Comparison of ENCODE assay signal across 1 cellular context in the genomic region with DNA sequence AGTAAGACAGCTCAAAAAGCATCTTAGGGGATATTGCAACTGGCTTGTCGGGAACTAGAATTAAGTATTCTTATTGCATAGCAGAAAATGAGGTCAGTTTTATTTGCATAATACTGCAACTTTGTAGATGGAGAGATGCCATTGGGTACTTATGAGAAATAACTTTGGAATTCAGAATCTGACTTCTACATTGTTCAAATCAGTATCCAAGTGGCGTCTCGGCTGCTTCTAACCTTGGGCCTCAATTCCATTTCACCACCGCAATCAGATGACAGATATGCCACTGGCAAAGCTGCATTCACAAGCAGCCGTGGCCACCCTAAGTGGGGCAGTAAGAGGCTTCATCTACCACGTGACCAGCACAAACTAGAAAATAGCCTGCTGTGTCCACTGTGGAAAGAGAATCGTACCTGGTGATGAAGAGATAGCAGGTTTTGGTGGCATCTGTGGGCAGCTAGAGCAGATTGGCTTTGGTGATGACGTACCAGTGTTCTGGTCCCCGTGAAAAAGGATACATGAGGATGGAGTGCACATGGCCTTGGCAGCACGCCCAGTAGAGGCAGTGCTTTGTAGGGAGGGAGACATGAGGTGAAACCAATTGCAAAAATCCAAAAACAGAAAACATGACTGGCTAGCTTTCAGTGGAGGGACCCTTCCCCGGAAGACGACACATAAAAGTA.
TF ChIP-seq lines count a peak whose summit lies in the region.

No MANE protein-coding gene starts in this region.

TF ChIP-seq in HepG2, 621 proteins besides CTCF, POLR2A, EP300 and RAD21 (continued from another document):
- TF ChIP-seq, protein P1, sequence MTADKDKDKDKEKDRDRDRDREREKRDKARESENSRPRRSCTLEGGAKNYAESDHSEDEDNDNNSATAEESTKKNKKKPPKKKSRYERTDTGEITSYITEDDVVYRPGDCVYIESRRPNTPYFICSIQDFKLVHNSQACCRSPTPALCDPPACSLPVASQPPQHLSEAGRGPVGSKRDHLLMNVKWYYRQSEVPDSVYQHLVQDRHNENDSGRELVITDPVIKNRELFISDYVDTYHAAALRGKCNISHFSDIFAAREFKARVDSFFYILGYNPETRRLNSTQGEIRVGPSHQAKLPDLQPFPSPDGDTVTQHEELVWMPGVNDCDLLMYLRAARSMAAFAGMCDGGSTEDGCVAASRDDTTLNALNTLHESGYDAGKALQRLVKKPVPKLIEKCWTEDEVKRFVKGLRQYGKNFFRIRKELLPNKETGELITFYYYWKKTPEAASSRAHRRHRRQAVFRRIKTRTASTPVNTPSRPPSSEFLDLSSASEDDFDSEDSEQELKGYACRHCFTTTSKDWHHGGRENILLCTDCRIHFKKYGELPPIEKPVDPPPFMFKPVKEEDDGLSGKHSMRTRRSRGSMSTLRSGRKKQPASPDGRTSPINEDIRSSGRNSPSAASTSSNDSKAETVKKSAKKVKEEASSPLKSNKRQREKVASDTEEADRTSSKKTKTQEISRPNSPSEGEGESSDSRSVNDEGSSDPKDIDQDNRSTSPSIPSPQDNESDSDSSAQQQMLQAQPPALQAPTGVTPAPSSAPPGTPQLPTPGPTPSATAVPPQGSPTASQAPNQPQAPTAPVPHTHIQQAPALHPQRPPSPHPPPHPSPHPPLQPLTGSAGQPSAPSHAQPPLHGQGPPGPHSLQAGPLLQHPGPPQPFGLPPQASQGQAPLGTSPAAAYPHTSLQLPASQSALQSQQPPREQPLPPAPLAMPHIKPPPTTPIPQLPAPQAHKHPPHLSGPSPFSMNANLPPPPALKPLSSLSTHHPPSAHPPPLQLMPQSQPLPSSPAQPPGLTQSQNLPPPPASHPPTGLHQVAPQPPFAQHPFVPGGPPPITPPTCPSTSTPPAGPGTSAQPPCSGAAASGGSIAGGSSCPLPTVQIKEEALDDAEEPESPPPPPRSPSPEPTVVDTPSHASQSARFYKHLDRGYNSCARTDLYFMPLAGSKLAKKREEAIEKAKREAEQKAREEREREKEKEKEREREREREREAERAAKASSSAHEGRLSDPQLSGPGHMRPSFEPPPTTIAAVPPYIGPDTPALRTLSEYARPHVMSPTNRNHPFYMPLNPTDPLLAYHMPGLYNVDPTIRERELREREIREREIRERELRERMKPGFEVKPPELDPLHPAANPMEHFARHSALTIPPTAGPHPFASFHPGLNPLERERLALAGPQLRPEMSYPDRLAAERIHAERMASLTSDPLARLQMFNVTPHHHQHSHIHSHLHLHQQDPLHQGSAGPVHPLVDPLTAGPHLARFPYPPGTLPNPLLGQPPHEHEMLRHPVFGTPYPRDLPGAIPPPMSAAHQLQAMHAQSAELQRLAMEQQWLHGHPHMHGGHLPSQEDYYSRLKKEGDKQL (CRISPR knock-in tag; IDR thresholded peaks at IDR 0.05; ENCODE audit: low read depth): no peak
- no peak for TF ChIP-seq KAT2B (IDR thresholded peaks at IDR 0.05; ENCODE audit: borderline replicate concordance, low read depth, low read length)
- TF ChIP-seq, protein P2, sequence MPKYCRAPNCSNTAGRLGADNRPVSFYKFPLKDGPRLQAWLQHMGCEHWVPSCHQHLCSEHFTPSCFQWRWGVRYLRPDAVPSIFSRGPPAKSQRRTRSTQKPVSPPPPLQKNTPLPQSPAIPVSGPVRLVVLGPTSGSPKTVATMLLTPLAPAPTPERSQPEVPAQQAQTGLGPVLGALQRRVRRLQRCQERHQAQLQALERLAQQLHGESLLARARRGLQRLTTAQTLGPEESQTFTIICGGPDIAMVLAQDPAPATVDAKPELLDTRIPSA (CRISPR knock-in tag; IDR thresholded peaks at IDR 0.05; ENCODE audit: borderline replicate concordance): no peak
